ENCODE assay signal across 9 cellular contexts in genomic region chr1:72285074-72285425, GRCh38. TPM values are rescaled to one million over a fixed set of nuclear protein-coding genes. Genes with fewer than 3 reads are reported as not detected.
DNase-seq lines count a peak whose midpoint lies in the region; FAIRE-seq and TF ChIP-seq lines count a peak whose summit lies in the region.
"Had no signal": no experiment of that assay in that cellular context is flagged by ENCODE, and none has a peak within 500 bp of the region (broad histone marks: within the 10 kb centered on the region; RNA-seq: fewer than 3 reads in every experiment).

No MANE protein-coding gene starts in this region.

- H3K4me3 ChIP-seq in keratinocyte (ENCODE audit: control insufficient read depth in 2 of 3, extremely low read depth in 1 of 3, insufficient read depth in 2 of 3, low read depth in 1 of 3, low read length in 3 of 3) = peak overlapping the region in 2 of 3 experiments; percentile 9 to 93

- no peak for TF ChIP-seq CTCF in keratinocyte (optimal IDR thresholded peaks at IDR 0.05 in 1 of 3, IDR thresholded peaks at IDR 0.05 in 1 of 3, conservative IDR thresholded peaks at IDR 0.05 in 1 of 3; ENCODE audit: extremely low read depth in 1 of 3, insufficient read depth in 2 of 3, low read length in 3 of 3)

- no peaks in the 10 kb centered on the region for H3K79me2 ChIP-seq in keratinocyte (ENCODE audit: control insufficient read depth, insufficient read depth, low read length)

- dilution Hi-C loops in keratinocyte (cut with MboI; ENCODE audit: extremely low pct_ligation_motif_present, low sequenced_read_pairs) = no loop called here

- peak overlapping the region; percentile 20 for H3K9ac ChIP-seq in keratinocyte (ENCODE audit: control insufficient read depth, extremely low read depth, insufficient read depth, low read length)

- H3K36me3 ChIP-seq in keratinocyte (ENCODE audit: control insufficient read depth in 2 of 2, extremely low read depth in 1 of 2, insufficient read depth in 2 of 2, low read length in 2 of 2) = no peaks in the 10 kb centered on the region

- H4K20me1 ChIP-seq in keratinocyte (ENCODE audit: control insufficient read depth, extremely low read depth, insufficient read depth, low read length) = no peaks in the 10 kb centered on the region

- peak overlapping the region; percentile 93 for H3K4me2 ChIP-seq in keratinocyte (ENCODE audit: control insufficient read depth, extremely low read depth, insufficient read depth, low read depth, low read length)

- no peak for FAIRE-seq in keratinocyte (lab: Jason Lieb, UNC)

- no peaks in the 10 kb centered on the region for H3K27me3 ChIP-seq in keratinocyte (ENCODE audit: control insufficient read depth, extremely low read depth, insufficient read depth, low read length)

- no peaks in the 10 kb centered on the region for H3K9me3 ChIP-seq in keratinocyte (ENCODE audit: control insufficient read depth, low read depth, low read length)

- H3K9me1 ChIP-seq in keratinocyte (ENCODE audit: control insufficient read depth, extremely low read depth, insufficient read depth, low read length) = no peaks in the 10 kb centered on the region

- DNase-seq in NCI-H524 (lab: John Stamatoyannopoulos, UW) (peak; percentile 15 to 26), NCI-H524 treated with DMSO at 0.1 percent for 48 hours (lab: John Stamatoyannopoulos, UW) (no peak), amniotic stem cell (lab: John Stamatoyannopoulos, UW) (peak; percentile 84), keratinocyte (ENCODE audit: low read depth, low spot score) (no peak), NCI-H446 (lab: John Stamatoyannopoulos, UW) (no peak), NCI-H2196 treated with DMSO at 0.1 percent for 48 hours (lab: John Stamatoyannopoulos, UW; ENCODE audit: unreplicated experiment) (no peak), SK-N-DZ (ENCODE audit: low spot score) (no peak)

- no peak overlapping the region for H2AFZ ChIP-seq in keratinocyte (ENCODE audit: control insufficient read depth, low read length)

- H3K4me1 ChIP-seq in keratinocyte (ENCODE audit: control insufficient read depth, extremely low read depth, insufficient read depth, low read length) = peaks cover 21% of the 10 kb centered on the region

- H3K27ac ChIP-seq in keratinocyte (ENCODE audit: control insufficient read depth, insufficient read depth, low read length) (peak overlapping the region; percentile 31), temporal lobe (ENCODE audit: low read depth, low read length) (peak overlapping the region; percentile 99)

RNA-seq across cellular contexts. Expression of gene NEGR1, which starts 2.7 kb away (rescaled TPM):
- polyA plus RNA-seq in keratinocyte = 0.30 to 1.6 TPM (median 1.6 TPM) in 3 replicates
- polyA plus RNA-seq in keratinocyte (2011; ENCODE audit: low read depth) = 0.40 TPM
- 0.22 and 0.64 TPM in 2 replicates for polyA plus RNA-seq in keratinocyte (2011; cell fraction: cytosol; rRNA removed)
- 0.15 and 0.50 TPM in 2 replicates for polyA plus RNA-seq in keratinocyte (2011; cell fraction: nucleus; rRNA removed)
- polyA plus RNA-seq in keratinocyte (2012; ENCODE audit: low replicate concordance) = 0.11 and 1.6 TPM in 2 replicates
- 0.16 to 5.2 TPM (median 1.4 TPM) in 3 replicates for polyA minus RNA-seq in keratinocyte
- polyA minus RNA-seq in keratinocyte (2011; cell fraction: cytosol; rRNA and poly(A)+ RNA removed) = not detected
- polyA minus RNA-seq in keratinocyte (2011; cell fraction: nucleus; rRNA and poly(A)+ RNA removed) = 0.63 and 2.0 TPM in 2 replicates
- total RNA-seq in temporal lobe = 47.5 TPM
- 2.0 and 2.4 TPM in 2 replicates for polyA plus RNA-seq in SK-N-DZ (2014; cell fraction: cytosol; rRNA removed)
- 0.84 and 0.96 TPM in 2 replicates for polyA plus RNA-seq in SK-N-DZ (2014; cell fraction: nucleus; rRNA removed)
- total RNA-seq: activated CD8-positive, alpha-beta memory T cell treated with anti-CD3 and anti-CD28 coated beads for 36 hours had no signal

Comparison
In these comparisons a context has a peak if more than half of its experiments do, and no peak if none do; other contexts are left out.
1. DNase-seq: peak in NCI-H524 (2 of 2) and amniotic stem cell (single experiment); none in NCI-H524 treated with DMSO at 0.1 percent for 48 hours (single experiment), keratinocyte (single experiment), NCI-H446 (0 of 2), NCI-H2196 treated with DMSO at 0.1 percent for 48 hours (single experiment) and SK-N-DZ (single experiment).